In genomic region chr2:102841107-102841840, GRCh38 we compare ENCODE assay signal across 1 cellular context.
TF ChIP-seq lines count a peak whose summit lies in the region.

No MANE protein-coding gene starts in this region.

TF ChIP-seq in H1, 55 proteins besides CTCF, POLR2A, EP300 and RAD21:
- TF ChIP-seq SP4 (IDR thresholded peaks at IDR 0.05; ENCODE audit: low read length) (no peak), SAP30 (IDR thresholded peaks at IDR 0.05; ENCODE audit: insufficient read depth, insufficient replicate concordance, low read length) (no peak), ATF3 (IDR thresholded peaks at IDR 0.05; ENCODE audit: insufficient read depth, low read depth, low read length) (no peak)
